ENCODE assay signal across 14 cellular contexts in the genomic region with DNA sequence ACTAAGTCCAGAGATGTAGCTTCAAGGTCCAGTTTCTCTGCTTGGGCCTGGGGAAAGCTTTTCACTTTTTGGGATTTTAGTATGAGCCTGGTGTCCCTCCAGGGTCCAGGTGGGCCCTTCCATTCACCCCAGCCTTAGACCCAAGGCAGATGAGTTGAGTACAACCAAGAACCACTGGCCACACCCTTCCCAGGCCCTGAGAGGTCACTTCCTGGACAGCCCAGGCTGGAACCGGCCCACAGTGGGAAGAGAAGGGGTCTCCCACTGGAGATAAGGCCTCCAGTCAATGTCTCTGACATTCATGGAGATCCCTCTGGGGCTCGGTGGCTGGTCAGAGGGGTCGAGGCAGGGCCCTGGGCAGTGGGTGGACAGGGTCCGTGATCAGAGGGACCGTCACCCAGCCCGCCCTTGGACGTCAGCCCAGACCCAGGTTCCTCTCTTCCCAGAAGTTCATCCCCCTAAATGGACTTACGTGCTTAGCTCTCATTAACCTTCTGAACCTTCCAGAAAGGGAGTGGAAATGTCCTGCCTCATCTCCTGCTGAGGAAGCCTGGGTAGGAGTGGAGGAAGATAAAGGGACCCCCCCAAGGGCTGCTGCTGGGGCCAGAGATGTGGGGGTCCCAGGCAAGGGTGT. TPM values are rescaled to one million over a fixed set of nuclear protein-coding genes. Genes with fewer than 3 reads are reported as not detected.
DNase-seq lines count a peak whose midpoint lies in the region; ATAC-seq, FAIRE-seq and TF ChIP-seq lines count a peak whose summit lies in the region.
"Not testable (repeated sequence)": the region's sequence is repeated elsewhere in the genome, so short reads cannot be mapped to it uniquely, and the experiment has no call there.
"Had no signal": no experiment of that assay in that cellular context is flagged by ENCODE, and none has a peak within 500 bp of the region (broad histone marks: within the 10 kb centered on the region; RNA-seq: fewer than 3 reads in every experiment).

No MANE protein-coding gene starts in this region.

- intact Hi-C loops in K562 (cut with micrococcal nuclease); Right ventricle myocardium inferior (cut with DNase I); left ventricle myocardium superior (cut with micrococcal nuclease); right lobe of liver (cut with DNase I); sciatic nerve (cut with DNase I); aorta (cut with DNase I): not testable (repeated sequence)

- CTCF ChIA-PET in A549 (lab: Yijun Ruan, JAX); K562 (lab: Yijun Ruan, JAX; ENCODE audit: low intra/inter-chr PET ratio): not testable (repeated sequence)

- not testable (repeated sequence) for H3K36me3 ChIP-seq in K562 (ENCODE audit: control insufficient read depth, insufficient read depth, low read length); right lobe of liver; aorta (ENCODE audit: control insufficient read depth in 1 of 2, insufficient read depth in 2 of 2, low read length in 1 of 2)

- H4K20me1 ChIP-seq in K562 (replicated peaks; ENCODE audit: control insufficient read depth, insufficient read depth, low read length), result not testable (repeated sequence)

- BruUV-seq in K562 (replicated peaks; lab: Mats Ljungman, UMichigan), result not testable (repeated sequence)

- WGBS in A549 (ENCODE audit: missing lambda C conversion rate), result no CpG with 5 or more reads among the region's 8 CpGs
- no CpG with 5 or more reads among the region's 8 CpGs for WGBS in K562 (ENCODE audit: insufficient coverage, low coverage, missing lambda C conversion rate)
- no CpG with 5 or more reads among the region's 8 CpGs for WGBS in right lobe of liver (ENCODE audit: insufficient coverage, low coverage, low lambda C conversion rate, missing lambda C conversion rate)
- WGBS in aorta, 2 donors, result no CpG with 5 or more reads among the region's 8 CpGs

- TF ChIP-seq RAD21 in A549 (conservative IDR thresholded peaks at IDR 0.05 in 1 of 2, IDR thresholded peaks at IDR 0.05 in 1 of 2); K562 (CRISPR knock-in tag; conservative IDR thresholded peaks at IDR 0.05 in 1 of 2, IDR thresholded peaks at IDR 0.05 in 1 of 2): not testable (repeated sequence)

- H3K9me1 ChIP-seq in K562 (ENCODE audit: control insufficient read depth, insufficient read depth, low read length), result not testable (repeated sequence)

- TF ChIP-seq POLR2A in A549 (IDR thresholded peaks at IDR 0.05; ENCODE audit: low read length); K562 (conservative IDR thresholded peaks at IDR 0.05); right lobe of liver (IDR thresholded peaks at IDR 0.05): not testable (repeated sequence)

- not testable (repeated sequence) for FAIRE-seq in A549 (lab: Jason Lieb, UNC); K562 (lab: Jason Lieb, UNC)

- not testable (repeated sequence) for H3K27ac ChIP-seq in A549; K562 (ENCODE audit: extremely low read depth, low read depth, low read length); right lobe of liver; aorta (ENCODE audit: low read depth in 1 of 2, low read length in 2 of 2)

- not testable (repeated sequence) for H3K9me3 ChIP-seq in A549; K562 (replicated peaks; ENCODE audit: control insufficient read depth, insufficient read depth, low read depth, low read length); right lobe of liver; aorta (ENCODE audit: control insufficient read depth, low read length)

- in situ Hi-C loops in K562 (cut with MboI), result not testable (repeated sequence)

- not testable (repeated sequence) for H2AFZ ChIP-seq in K562 (ENCODE audit: low read depth, low read length)

- TF ChIP-seq EP300 in A549 (IDR thresholded peaks at IDR 0.05); K562 (IDR thresholded peaks at IDR 0.05; ENCODE audit: low read length): not testable (repeated sequence)

- not testable (repeated sequence) for H3K4me2 ChIP-seq in A549; K562 (ENCODE audit: insufficient read depth, low read length)

- TF ChIP-seq CTCF in A549 (IDR thresholded peaks at IDR 0.05); K562 (IDR thresholded peaks at IDR 0.05 in 2 of 3, conservative IDR thresholded peaks at IDR 0.05 in 1 of 3; ENCODE audit: insufficient read depth in 2 of 3, low read depth in 1 of 3, low read length in 3 of 3); right lobe of liver (IDR thresholded peaks at IDR 0.05): not testable (repeated sequence)

- not testable (repeated sequence) for H3K9ac ChIP-seq in K562 (ENCODE audit: insufficient read depth in 1 of 2, low read depth in 2 of 2, low read length in 2 of 2)

- POLR2A ChIA-PET in A549 (lab: Yijun Ruan, JAX); K562 (lab: Yijun Ruan, JAX): not testable (repeated sequence)

- H3K4me1 ChIP-seq in A549; K562 (replicated peaks in 1 of 2; ENCODE audit: control insufficient read depth in 2 of 2, insufficient read depth in 2 of 2, low read length in 2 of 2); right lobe of liver; aorta (ENCODE audit: control insufficient read depth in 1 of 2, insufficient read depth in 2 of 2, low read length in 2 of 2): not testable (repeated sequence)

- ATAC-seq in A549 (peak; percentile 2 to 6; a peak in 1 of 6 replicates), K562 (peak; percentile 65), Right ventricle myocardium inferior (peak; percentile 23), left ventricle myocardium superior (peak; percentile 35), right lobe of liver (peak in 3 of 4 donors; percentile 8 to 30 (median 20)), sciatic nerve (peak; percentile 8), aorta (ENCODE audit: low FRiP score) (peak; percentile 8)

- DNase-seq in A549 (ENCODE audit: low read depth in 1 of 2, low spot score in 1 of 2); K562 (ENCODE audit: extremely low read depth in 1 of 4, low spot score in 3 of 4); Right ventricle myocardium inferior (ENCODE audit: missing footprints); left ventricle myocardium superior; right lobe of liver; sciatic nerve (ENCODE audit: low spot score); aorta: not testable (repeated sequence)

- H3K27me3 ChIP-seq in K562 (ENCODE audit: control insufficient read depth in 2 of 2, insufficient read depth in 2 of 2, low read length in 2 of 2); right lobe of liver; aorta (ENCODE audit: control insufficient read depth in 1 of 2, insufficient read depth in 2 of 2, low read length in 1 of 2): not testable (repeated sequence)

- not testable (repeated sequence) for H3K79me2 ChIP-seq in K562 (ENCODE audit: control insufficient read depth, insufficient read depth, low read length)

- H3K4me3 ChIP-seq in A549; K562; right lobe of liver; aorta (ENCODE audit: low read length in 2 of 2): not testable (repeated sequence)

RNA-seq across cellular contexts. Expression of a gene that starts 10.8 kb away (rescaled TPM):
- polyA plus RNA-seq in A549 (2011; rRNA removed) (1.8 and 3.4 TPM in 2 replicates), A549 (2017; fragmentation: RNase III; extraction: RNeasy Plus Mini Kit Qiagen cat#74134 plus additional on column Dnase treatment) (1.3 to 3.2 TPM (median 2.6 TPM) in 3 replicates), K562 (2011; rRNA removed) (4.8 and 7.7 TPM in 2 replicates), K562 (2014; fragmentation: Illumina TruSeq; extraction: Trizol) (2.8 and 4.3 TPM in 2 replicates), K562 (2014; fragmentation: Nextera tagmentation; extraction: Ambion mirVana) (under 1 TPM; 0.36 to 0.52 TPM), K562 (2014; rRNA removed) (6.1 and 8.7 TPM in 2 replicates), aorta (10 to 100 TPM; 19.2 to 62.0 TPM)
- 1.1 and 2.3 TPM in 2 replicates for polyA plus RNA-seq in A549 (2012; cell fraction: cytosol; rRNA removed)
- polyA plus RNA-seq in A549 (2012; cell fraction: nucleus; rRNA removed), result 10.5 and 12.9 TPM in 2 replicates
- 9.3 and 13.9 TPM in 2 replicates for polyA minus RNA-seq in A549 (2011; rRNA and poly(A)+ RNA removed)
- 42.6 and 152 TPM in 2 replicates for total RNA-seq in K562 (2011; cell fraction: chromatin; rRNA removed; ENCODE audit: low replicate concordance)
- total RNA-seq in K562 (2011; cell fraction: nucleolus; rRNA removed), result 83.8 and 91.7 TPM in 2 replicates
- 49.6 and 54.0 TPM in 2 replicates for total RNA-seq in K562 (2011; cell fraction: nucleoplasm; rRNA removed)
- total RNA-seq in K562 (2014; rRNA removed) (4.6 and 5.8 TPM in 2 replicates), K562 (2014; rRNA removed; fragmentation: Illumina TruSeq; extraction: Trizol) (0.99 and 1.4 TPM in 2 replicates), K562 (2015; rRNA removed; fragmentation: Illumina TruSeq; extraction: Trizol) (1.9 and 2.8 TPM in 2 replicates), K562 (2021) (7.7 and 10.9 TPM in 2 replicates), Right ventricle myocardium inferior (17.1 TPM), left ventricle myocardium superior (20.2 TPM), right lobe of liver (10 to 100 TPM in 1 of 6 experiments, 1 to 10 TPM in 5; 1.9 to 10.5 (median 7.2) TPM), sciatic nerve (233 TPM), aorta (100 to 1,000 TPM; 133 to 354 TPM)
- polyA plus RNA-seq in K562 (2011; cell fraction: cytosol; rRNA removed), result 6.1 and 7.5 TPM in 2 replicates
- polyA plus RNA-seq in K562 (2011; cell fraction: nucleus; rRNA removed), result 27.4 and 60.3 TPM in 2 replicates
- 6.3 and 11.2 TPM in 2 replicates for polyA plus RNA-seq in K562 (2012)
- polyA minus RNA-seq in K562 (2011; rRNA and poly(A)+ RNA removed), result 9.8 and 18.0 TPM in 2 replicates
- polyA minus RNA-seq in K562 (2011; cell fraction: cytosol; rRNA and poly(A)+ RNA removed), result 8.4 and 12.8 TPM in 2 replicates
- 23.4 and 27.2 TPM in 2 replicates for polyA minus RNA-seq in K562 (2011; cell fraction: nucleus; rRNA and poly(A)+ RNA removed)

RNA-seq across cellular contexts. Expression of a gene that starts 15.2 kb away (rescaled TPM):
- 17.4 and 19.4 TPM in 2 replicates for polyA plus RNA-seq in A549 (2011; rRNA removed)
- 18.7 and 27.7 TPM in 2 replicates for polyA plus RNA-seq in A549 (2012; cell fraction: cytosol; rRNA removed)
- polyA plus RNA-seq in A549 (2012; cell fraction: nucleus; rRNA removed), result 149 and 158 TPM in 2 replicates
- polyA plus RNA-seq in A549 (2017; fragmentation: RNase III; extraction: RNeasy Plus Mini Kit Qiagen cat#74134 plus additional on column Dnase treatment), result 7.9 to 10.2 TPM (median 8.2 TPM) in 3 replicates
- 11.0 and 11.9 TPM in 2 replicates for polyA minus RNA-seq in A549 (2011; rRNA and poly(A)+ RNA removed)
- 81.0 and 155 TPM in 2 replicates for total RNA-seq in K562 (2011; cell fraction: chromatin; rRNA removed; ENCODE audit: low replicate concordance)
- total RNA-seq in K562 (2011; cell fraction: nucleolus; rRNA removed), result 96.3 and 106 TPM in 2 replicates
- 109 and 126 TPM in 2 replicates for total RNA-seq in K562 (2011; cell fraction: nucleoplasm; rRNA removed)
- total RNA-seq in K562 (2014; rRNA removed), result 14.0 and 23.2 TPM in 2 replicates
- total RNA-seq in K562 (2014; rRNA removed; fragmentation: Illumina TruSeq; extraction: Trizol), result 9.9 and 13.1 TPM in 2 replicates
- total RNA-seq in K562 (2015; rRNA removed; fragmentation: Illumina TruSeq; extraction: Trizol), result 21.7 and 23.5 TPM in 2 replicates
- 18.8 and 19.3 TPM in 2 replicates for total RNA-seq in K562 (2021)
- 20.9 and 23.9 TPM in 2 replicates for polyA plus RNA-seq in K562 (2011; rRNA removed)
- polyA plus RNA-seq in K562 (2011; cell fraction: cytosol; rRNA removed), result 9.3 and 14.3 TPM in 2 replicates
- 77.1 and 146 TPM in 2 replicates for polyA plus RNA-seq in K562 (2011; cell fraction: nucleus; rRNA removed)
- polyA plus RNA-seq in K562 (2012), result 15.2 and 55.9 TPM in 2 replicates
- polyA plus RNA-seq in K562 (2014; fragmentation: Illumina TruSeq; extraction: Trizol), result 15.6 and 20.9 TPM in 2 replicates
- polyA plus RNA-seq in K562 (2014; fragmentation: Nextera tagmentation; extraction: Ambion mirVana), result 1 to 10 TPM; 3.9 to 7.5 TPM
- 27.8 and 36.3 TPM in 2 replicates for polyA plus RNA-seq in K562 (2014; rRNA removed)
- polyA minus RNA-seq in K562 (2011; rRNA and poly(A)+ RNA removed), result 3.0 TPM in 1 of 2 replicates, not detected in the other
- polyA minus RNA-seq in K562 (2011; cell fraction: cytosol; rRNA and poly(A)+ RNA removed), result 9.5 and 15.5 TPM in 2 replicates
- 8.4 and 15.1 TPM in 2 replicates for polyA minus RNA-seq in K562 (2011; cell fraction: nucleus; rRNA and poly(A)+ RNA removed)
- total RNA-seq in Right ventricle myocardium inferior, result 8.4 TPM
- total RNA-seq in left ventricle myocardium superior, result 13.0 TPM
- total RNA-seq in right lobe of liver, result 10 to 100 TPM in 2 of 6 experiments, 1 to 10 TPM in 4; 6.2 to 12.4 (median 8.8) TPM
- 23.0 TPM for total RNA-seq in sciatic nerve
- total RNA-seq in aorta, result 10 to 100 TPM in 1 of 2 donors, 1 to 10 TPM in 1; 7.5 to 28.4 TPM
- polyA plus RNA-seq in aorta, result 100 to 1,000 TPM in 1 of 2 donors, 10 to 100 TPM in 1; 21.0 to 142 TPM

RNA-seq across cellular contexts. Expression of a gene that starts 22.7 kb away (rescaled TPM):
- polyA plus RNA-seq in A549 (2011; rRNA removed), result not detected in 2 replicates
- polyA plus RNA-seq in A549 (2012; cell fraction: cytosol; rRNA removed), result not detected in 2 replicates
- polyA plus RNA-seq in A549 (2012; cell fraction: nucleus; rRNA removed), result not detected in 2 replicates
- not detected in 3 replicates for polyA plus RNA-seq in A549 (2017; fragmentation: RNase III; extraction: RNeasy Plus Mini Kit Qiagen cat#74134 plus additional on column Dnase treatment)
- not detected in 2 replicates for polyA minus RNA-seq in A549 (2011; rRNA and poly(A)+ RNA removed)
- not detected in 2 replicates for total RNA-seq in K562 (2011; cell fraction: chromatin; rRNA removed; ENCODE audit: low replicate concordance)
- total RNA-seq in K562 (2011; cell fraction: nucleolus; rRNA removed), result not detected in 2 replicates
- total RNA-seq in K562 (2011; cell fraction: nucleoplasm; rRNA removed), result not detected in 2 replicates
- not detected in 2 replicates for total RNA-seq in K562 (2014; rRNA removed)
- total RNA-seq in K562 (2014; rRNA removed; fragmentation: Illumina TruSeq; extraction: Trizol), result not detected in 2 replicates
- not detected in 2 replicates for total RNA-seq in K562 (2015; rRNA removed; fragmentation: Illumina TruSeq; extraction: Trizol)
- total RNA-seq in K562 (2021), result not detected in 2 replicates
- not detected in 2 replicates for polyA plus RNA-seq in K562 (2011; rRNA removed)
- polyA plus RNA-seq in K562 (2011; cell fraction: cytosol; rRNA removed), result not detected in 2 replicates
- polyA plus RNA-seq in K562 (2011; cell fraction: nucleus; rRNA removed), result not detected in 2 replicates
- polyA plus RNA-seq in K562 (2012), result 0.44 and 0.83 TPM in 2 replicates
- not detected in 2 replicates for polyA plus RNA-seq in K562 (2014; fragmentation: Illumina TruSeq; extraction: Trizol)
- not detected for polyA plus RNA-seq in K562 (2014; fragmentation: Nextera tagmentation; extraction: Ambion mirVana)
- polyA plus RNA-seq in K562 (2014; rRNA removed), result not detected in 2 replicates
- not detected in 2 replicates for polyA minus RNA-seq in K562 (2011; rRNA and poly(A)+ RNA removed)
- not detected in 2 replicates for polyA minus RNA-seq in K562 (2011; cell fraction: cytosol; rRNA and poly(A)+ RNA removed)
- polyA minus RNA-seq in K562 (2011; cell fraction: nucleus; rRNA and poly(A)+ RNA removed), result not detected in 2 replicates
- total RNA-seq in Right ventricle myocardium inferior, result not detected
- not detected for total RNA-seq in left ventricle myocardium superior
- not detected for total RNA-seq in right lobe of liver
- not detected for total RNA-seq in sciatic nerve
- not detected for total RNA-seq in aorta
- polyA plus RNA-seq in aorta, result not detected
- total RNA-seq: A673; CD4-positive, alpha-beta memory T cell; Daoy; GM23248; H4 had no signal
- polyA plus RNA-seq: AG04450; CD14-positive monocyte; CD4-positive, alpha-beta memory T cell; GM23248 had no signal

RNA-seq across cellular contexts. Expression of a gene that starts 44.1 kb away (rescaled TPM):
- 1.3 and 3.0 TPM in 2 replicates for polyA plus RNA-seq in A549 (2011; rRNA removed)
- polyA plus RNA-seq in A549 (2012; cell fraction: cytosol; rRNA removed), result 0.22 and 0.34 TPM in 2 replicates
- polyA plus RNA-seq in A549 (2012; cell fraction: nucleus; rRNA removed), result 1.5 and 1.6 TPM in 2 replicates
- polyA plus RNA-seq in A549 (2017; fragmentation: RNase III; extraction: RNeasy Plus Mini Kit Qiagen cat#74134 plus additional on column Dnase treatment), result 0.19 to 0.53 TPM (median 0.43 TPM) in 3 replicates
- 2.8 and 4.1 TPM in 2 replicates for polyA minus RNA-seq in A549 (2011; rRNA and poly(A)+ RNA removed)
- 149 and 150 TPM in 2 replicates for total RNA-seq in K562 (2011; cell fraction: chromatin; rRNA removed; ENCODE audit: low replicate concordance)
- total RNA-seq in K562 (2011; cell fraction: nucleolus; rRNA removed), result 76.4 and 83.8 TPM in 2 replicates
- total RNA-seq in K562 (2011; cell fraction: nucleoplasm; rRNA removed), result 92.4 and 120 TPM in 2 replicates
- 1.4 and 3.3 TPM in 2 replicates for total RNA-seq in K562 (2014; rRNA removed)
- total RNA-seq in K562 (2014; rRNA removed; fragmentation: Illumina TruSeq; extraction: Trizol), result 5.2 and 5.8 TPM in 2 replicates
- total RNA-seq in K562 (2015; rRNA removed; fragmentation: Illumina TruSeq; extraction: Trizol), result 5.5 and 6.3 TPM in 2 replicates
- 11.6 and 13.6 TPM in 2 replicates for total RNA-seq in K562 (2021)
- 6.3 and 6.8 TPM in 2 replicates for polyA plus RNA-seq in K562 (2011; rRNA removed)
- 1.1 and 1.9 TPM in 2 replicates for polyA plus RNA-seq in K562 (2011; cell fraction: cytosol; rRNA removed)
- polyA plus RNA-seq in K562 (2011; cell fraction: nucleus; rRNA removed), result 15.4 and 25.3 TPM in 2 replicates
- polyA plus RNA-seq in K562 (2012), result 2.4 and 2.6 TPM in 2 replicates
- polyA plus RNA-seq in K562 (2014; fragmentation: Illumina TruSeq; extraction: Trizol), result 1.9 and 2.3 TPM in 2 replicates
- 1 to 10 TPM in 1 of 2 experiments, under 1 TPM in 1; 0.80 to 1.5 TPM for polyA plus RNA-seq in K562 (2014; fragmentation: Nextera tagmentation; extraction: Ambion mirVana)
- 6.1 and 6.7 TPM in 2 replicates for polyA plus RNA-seq in K562 (2014; rRNA removed)
- 7.2 and 9.3 TPM in 2 replicates for polyA minus RNA-seq in K562 (2011; rRNA and poly(A)+ RNA removed)
- 1.7 and 3.8 TPM in 2 replicates for polyA minus RNA-seq in K562 (2011; cell fraction: cytosol; rRNA and poly(A)+ RNA removed)
- polyA minus RNA-seq in K562 (2011; cell fraction: nucleus; rRNA and poly(A)+ RNA removed), result 6.3 and 7.7 TPM in 2 replicates
- 4.6 TPM for total RNA-seq in Right ventricle myocardium inferior
- 3.4 TPM for total RNA-seq in left ventricle myocardium superior
- 1 to 10 TPM in 4 of 6 experiments, under 1 TPM in 2; 0.25 to 9.5 (median 5.2) TPM for total RNA-seq in right lobe of liver
- 20.6 TPM for total RNA-seq in sciatic nerve
- total RNA-seq in aorta, result 10 to 100 TPM in 1 of 2 donors, 1 to 10 TPM in 1; 10.0 to 22.1 TPM
- 1 to 10 TPM in 1 of 2 donors, not detected in 1; 4.4 TPM for polyA plus RNA-seq in aorta

RNA-seq across cellular contexts. Expression of a gene that starts 55.0 kb away (rescaled TPM):
- polyA plus RNA-seq in A549 (2011; rRNA removed) (29.5 and 52.4 TPM in 2 replicates), A549 (2017; fragmentation: RNase III; extraction: RNeasy Plus Mini Kit Qiagen cat#74134 plus additional on column Dnase treatment) (22.2 to 33.4 TPM (median 25.5 TPM) in 3 replicates), K562 (2011; rRNA removed) (58.5 and 107 TPM in 2 replicates), K562 (2014; fragmentation: Illumina TruSeq; extraction: Trizol) (114 and 170 TPM in 2 replicates), K562 (2014; fragmentation: Nextera tagmentation; extraction: Ambion mirVana) (10 to 100 TPM; 59.6 to 62.9 TPM), K562 (2014; rRNA removed) (38.5 and 44.8 TPM in 2 replicates), aorta (10 to 100 TPM; 35.4 to 64.7 TPM)
- 10.4 and 12.5 TPM in 2 replicates for polyA plus RNA-seq in A549 (2012; cell fraction: cytosol; rRNA removed)
- 35.7 and 35.9 TPM in 2 replicates for polyA plus RNA-seq in A549 (2012; cell fraction: nucleus; rRNA removed)
- 51.9 and 59.4 TPM in 2 replicates for polyA minus RNA-seq in A549 (2011; rRNA and poly(A)+ RNA removed)
- total RNA-seq in K562 (2011; cell fraction: chromatin; rRNA removed; ENCODE audit: low replicate concordance), result 669 and 806 TPM in 2 replicates
- 366 and 414 TPM in 2 replicates for total RNA-seq in K562 (2011; cell fraction: nucleolus; rRNA removed)
- 540 and 610 TPM in 2 replicates for total RNA-seq in K562 (2011; cell fraction: nucleoplasm; rRNA removed)
- total RNA-seq in K562 (2014; rRNA removed) (30.9 and 39.3 TPM in 2 replicates), K562 (2014; rRNA removed; fragmentation: Illumina TruSeq; extraction: Trizol) (112 and 146 TPM in 2 replicates), K562 (2015; rRNA removed; fragmentation: Illumina TruSeq; extraction: Trizol) (121 and 126 TPM in 2 replicates), K562 (2021) (35.4 and 35.5 TPM in 2 replicates), Right ventricle myocardium inferior (8.3 TPM), left ventricle myocardium superior (11.1 TPM), right lobe of liver (10 to 100 TPM in 4 of 6 experiments, 1 to 10 TPM in 2; 6.3 to 25.3 (median 12.9) TPM), sciatic nerve (64.2 TPM), aorta (10 to 100 TPM; 27.5 to 69.9 TPM)
- 39.7 and 49.1 TPM in 2 replicates for polyA plus RNA-seq in K562 (2011; cell fraction: cytosol; rRNA removed)
- 127 and 175 TPM in 2 replicates for polyA plus RNA-seq in K562 (2011; cell fraction: nucleus; rRNA removed)
- polyA plus RNA-seq in K562 (2012), result 56.0 and 88.4 TPM in 2 replicates
- polyA minus RNA-seq in K562 (2011; rRNA and poly(A)+ RNA removed), result 79.3 and 93.4 TPM in 2 replicates
- 19.3 and 26.9 TPM in 2 replicates for polyA minus RNA-seq in K562 (2011; cell fraction: cytosol; rRNA and poly(A)+ RNA removed)
- 143 and 182 TPM in 2 replicates for polyA minus RNA-seq in K562 (2011; cell fraction: nucleus; rRNA and poly(A)+ RNA removed)

Comparison
In these comparisons a context has a peak if more than half of its experiments do, and no peak if none do; other contexts are left out.
1. ATAC-seq: peak in every context shown above with its lines; median percentile 65 in K562; 35 in left ventricle myocardium superior; 23 in Right ventricle myocardium inferior; 20 in right lobe of liver; 8 in sciatic nerve; 8 in aorta; 4 in A549.